Comparison of ENCODE assay signal across 9 cellular contexts in the genomic region with DNA sequence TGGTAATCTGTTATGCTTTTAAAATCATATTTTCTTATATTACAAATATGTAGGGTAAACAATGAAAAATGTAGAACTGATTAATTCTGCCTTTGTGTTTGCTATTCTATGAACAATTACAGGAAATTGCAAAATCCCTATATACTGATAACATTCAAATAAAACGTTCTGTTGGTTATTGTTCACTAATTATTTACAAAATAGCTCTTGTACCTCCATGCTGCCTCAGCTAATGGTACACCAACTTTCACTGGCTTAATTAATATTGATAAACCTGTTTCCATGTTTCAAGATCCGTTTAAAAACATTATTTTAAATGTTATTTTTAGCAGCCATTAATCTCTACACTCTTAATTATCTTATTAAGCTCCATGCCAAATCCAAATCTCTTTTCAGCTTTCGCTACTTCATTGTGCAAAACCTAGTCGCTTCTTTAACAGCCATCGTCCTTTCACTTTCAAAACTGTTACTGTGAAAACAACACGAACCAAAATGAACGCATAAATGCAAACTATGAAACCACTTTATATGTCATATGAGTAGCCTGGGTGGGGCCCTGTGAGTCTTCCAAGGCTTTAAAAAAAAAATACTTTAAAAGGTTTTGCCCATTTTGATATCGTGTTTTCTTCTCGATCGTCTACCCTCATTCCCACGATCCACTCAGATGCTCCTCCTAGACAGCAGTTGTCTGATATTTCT.
DNase-seq lines count a peak whose midpoint lies in the region; ATAC-seq and TF ChIP-seq lines count a peak whose summit lies in the region.
"Had no signal": no experiment of that assay in that cellular context is flagged by ENCODE, and none has a peak within 500 bp of the region (broad histone marks: within the 10 kb centered on the region; RNA-seq: fewer than 3 reads in every experiment).

No MANE protein-coding gene starts in this region.

- H3K36me3 ChIP-seq in PC-3 (ENCODE audit: low read depth, low read length), result no peaks in the 10 kb centered on the region

- H3K27ac ChIP-seq in PC-3 (ENCODE audit: low read length) (no peak overlapping the region), epithelial cell of prostate (peak overlapping the region; percentile 34)
- H3K27ac ChIP-seq: parathyroid adenoma had no signal

- no peaks in the 10 kb centered on the region for H3F3A ChIP-seq in PC-3 (ENCODE audit: low read length, unreplicated experiment)

- peak overlapping the region; percentile 65 for H3K4me3 ChIP-seq in PC-3 (ENCODE audit: low read length)
- H3K4me3 ChIP-seq in retinal pigment epithelial cell (ENCODE audit: low read length), result peak overlapping the region; percentile 11

- no peaks in the 10 kb centered on the region for H3K4me1 ChIP-seq in PC-3 (ENCODE audit: insufficient read depth, low read length)
- H3K4me1 ChIP-seq: parathyroid adenoma had no signal

- TF ChIP-seq CTCF in PC-3 (conservative IDR thresholded peaks at IDR 0.05; ENCODE audit: low read depth, low read length), result no peak
- TF ChIP-seq CTCF in retinal pigment epithelial cell (conservative IDR thresholded peaks at IDR 0.05; ENCODE audit: low read depth, low read length), result no peak

- H3K9me3 ChIP-seq in PC-3 (ENCODE audit: low read length), result no peaks in the 10 kb centered on the region

- no TSS peak for BruUV-seq in PC-3 (replicated peaks; lab: Mats Ljungman, UMichigan)

- peak overlapping the region; percentile 34 for H3K9ac ChIP-seq in PC-3 (ENCODE audit: low read length)
- H3K9ac ChIP-seq: parathyroid adenoma had no signal

- H3K79me2 ChIP-seq in PC-3 (ENCODE audit: low read length), result no peaks in the 10 kb centered on the region
- H3K79me2 ChIP-seq: parathyroid adenoma had no signal

- CTCF ChIA-PET in PC-3 (lab: Charles Lee), result no interaction called here

- H3K4me2 ChIP-seq in PC-3 (ENCODE audit: low read length), result peak overlapping the region; percentile 71

- peak; percentile 18 for ATAC-seq in PC-3
- no peak for ATAC-seq in HG03520 (IDR thresholded peaks at IDR 0.05; ENCODE audit: unreplicated experiment)

- intact Hi-C loops in PC-3 (cut with micrococcal nuclease), result no loop called here

- DNase-seq in G401 (ENCODE audit: low spot score), result peak; percentile 69
- DNase-seq in PC-3, result peak; percentile 31
- DNase-seq in epithelial cell of prostate (ENCODE audit: low read depth, low spot score), result no peak
- DNase-seq in retinal pigment epithelial cell (ENCODE audit: low read depth), result no peak
- DNase-seq in activated T-cell treated with anti-CD3 and anti-CD28 coated beads for 4 hours, result no peak
- no peak for DNase-seq in GDM1 (lab: John Stamatoyannopoulos, UW)
- no peak for DNase-seq in GM19238 (ENCODE audit: insufficient read length, low spot score)

- in situ Hi-C loops in G401 (cut with HindIII; ENCODE audit: low sequenced_read_pairs), result no loop called here

- H4K20me1 ChIP-seq in PC-3 (ENCODE audit: low read length), result no peaks in the 10 kb centered on the region

- no peaks in the 10 kb centered on the region for H3K9me2 ChIP-seq in PC-3 (replicated peaks; ENCODE audit: low read length)

- peak overlapping the region; percentile 44 for H2AFZ ChIP-seq in PC-3 (ENCODE audit: low read length)
- H2AFZ ChIP-seq: parathyroid adenoma had no signal

- H3K27me3 ChIP-seq in PC-3 (ENCODE audit: low read length), result no peaks in the 10 kb centered on the region

- POLR2A ChIA-PET in PC-3 (lab: Charles Lee; ENCODE audit: unreplicated experiment), result no interaction called here

Comparison
In these comparisons a context has a peak if more than half of its experiments do, and no peak if none do; other contexts are left out.
1. DNase-seq: peak in G401 (single experiment) and PC-3 (single experiment); none in epithelial cell of prostate (single experiment), retinal pigment epithelial cell (single experiment), activated T-cell treated with anti-CD3 and anti-CD28 coated beads for 4 hours (single experiment), GDM1 (single experiment) and GM19238 (single experiment).